ENCODE assay signal across 8 cellular contexts in genomic region chr2:143177081-143177786, GRCh38. TPM values are rescaled to one million over a fixed set of nuclear protein-coding genes. Genes with fewer than 3 reads are reported as not detected.
A peak's percentile ranks its signal among the peaks of the same experiment; 100 is the strongest.
DNase-seq lines count a peak whose midpoint lies in the region; ATAC-seq and TF ChIP-seq lines count a peak whose summit lies in the region.

No MANE protein-coding gene starts in this region.

- in situ Hi-C loops in KBM-7 (cut with MboI; ENCODE audit: low pct_unique_long_range_greater_than_20kb, low sequenced_read_pairs), result no loop called here

- peaks cover 68% of the 10 kb centered on the region for H3K4me1 Mint-ChIP-seq in CD8-positive, alpha-beta T cell (ENCODE audit: low read depth)
- peaks cover 3% of the 10 kb centered on the region for H3K4me1 Mint-ChIP-seq in glutamatergic neuron (ENCODE audit: low read depth, unreplicated experiment)

- H3K36me3 Mint-ChIP-seq in CD8-positive, alpha-beta T cell, result peaks cover 51% of the 10 kb centered on the region
- H3K36me3 Mint-ChIP-seq in glutamatergic neuron (ENCODE audit: unreplicated experiment), result peaks cover 9% of the 10 kb centered on the region

- intact Hi-C loops in CD8-positive, alpha-beta T cell (cut with DNase I, micrococcal nuclease), result no loop called here
- intact Hi-C loops in prostate gland (cut with DNase I), result no loop called here

- H3K27me3 ChIP-seq in CD8-positive, alpha-beta T cell (ENCODE audit: insufficient read depth, low read length), result no peaks in the 10 kb centered on the region
- no peaks in the 10 kb centered on the region for H3K27me3 ChIP-seq in prostate gland (replicated peaks; ENCODE audit: insufficient read depth)

- no peak for DNase-seq in CD8-positive, alpha-beta T cell
- DNase-seq in coronary artery (ENCODE audit: low spot score) (no peak), prostate gland (ENCODE audit: low spot score) (no peak), KBM-7 (no peak), glutamatergic neuron (no peak)
- no peak for DNase-seq in activated CD4-positive, alpha-beta T cell treated with anti-CD3 and anti-CD28 coated beads for 1 hour

- H3K9me3 ChIP-seq in CD8-positive, alpha-beta T cell (ENCODE audit: low read length), result no peaks in the 10 kb centered on the region
- H3K9me3 ChIP-seq in prostate gland, result no peaks in the 10 kb centered on the region

- peaks cover 8% of the 10 kb centered on the region for H3K9me3 Mint-ChIP-seq in CD8-positive, alpha-beta T cell
- H3K9me3 Mint-ChIP-seq in glutamatergic neuron (ENCODE audit: unreplicated experiment), result peaks cover 1% of the 10 kb centered on the region

- H3K27ac Mint-ChIP-seq in CD8-positive, alpha-beta T cell, result peak overlapping the region; percentile 100
- no peak overlapping the region for H3K27ac Mint-ChIP-seq in glutamatergic neuron (ENCODE audit: unreplicated experiment)

- peaks cover 35% of the 10 kb centered on the region for H3K4me1 ChIP-seq in CD8-positive, alpha-beta T cell (ENCODE audit: insufficient read depth, low read length)
- no peaks in the 10 kb centered on the region for H3K4me1 ChIP-seq in prostate gland (replicated peaks)

- H3K27ac ChIP-seq in CD8-positive, alpha-beta T cell (ENCODE audit: low read depth, low read length), result peak overlapping the region; percentile 48
- H3K27ac ChIP-seq in coronary artery (no peak overlapping the region), prostate gland (no peak overlapping the region)

- no peak for TF ChIP-seq POLR2A in prostate gland (IDR thresholded peaks at IDR 0.05)

- 62% methylated on average over 5 of the region's 5 CpGs for WGBS in prostate gland

- H3K27me3 Mint-ChIP-seq in CD8-positive, alpha-beta T cell (ENCODE audit: low read depth), result no peaks in the 10 kb centered on the region
- H3K27me3 Mint-ChIP-seq in glutamatergic neuron (ENCODE audit: unreplicated experiment), result peaks cover 2% of the 10 kb centered on the region

- H3K36me3 ChIP-seq in CD8-positive, alpha-beta T cell (ENCODE audit: insufficient read depth, low read length), result no peaks in the 10 kb centered on the region
- H3K36me3 ChIP-seq in prostate gland, result no peaks in the 10 kb centered on the region

- no peak for TF ChIP-seq CTCF in CD8-positive, alpha-beta T cell (IDR thresholded peaks at IDR 0.05)
- TF ChIP-seq CTCF in coronary artery (IDR thresholded peaks at IDR 0.05) (no peak), prostate gland (IDR thresholded peaks at IDR 0.05) (no peak), glutamatergic neuron (IDR thresholded peaks at IDR 0.05; ENCODE audit: partially characterized antibody, unreplicated experiment) (no peak)

- peak; percentile 67 for ATAC-seq in CD8-positive, alpha-beta T cell
- peak; percentile 92 for ATAC-seq in GM19372 (IDR thresholded peaks at IDR 0.05; ENCODE audit: low read depth, unreplicated experiment)
- peak; percentile 97 for ATAC-seq in HG03196 (IDR thresholded peaks at IDR 0.05; ENCODE audit: unreplicated experiment)

- peak overlapping the region; percentile 25 for H3K4me3 ChIP-seq in CD8-positive, alpha-beta T cell (ENCODE audit: low read depth, low read length)
- H3K4me3 ChIP-seq in coronary artery (peak overlapping the region; percentile 52), prostate gland (no peak overlapping the region)

- peak overlapping the region; percentile 86 for H3K4me3 Mint-ChIP-seq in CD8-positive, alpha-beta T cell
- no peak overlapping the region for H3K4me3 Mint-ChIP-seq in glutamatergic neuron (ENCODE audit: unreplicated experiment)

- POLR2A ChIA-PET in CD8-positive, alpha-beta T cell (lab: Charles Lee), result interaction anchor here (0.7 to 1.9 kb wide), 6 partner anchors 10 to 87 kb away, joined by 3 to 7 read pairs (median 4); partner anchors contain the start of gene ARHGAP15

- CTCF ChIA-PET in CD8-positive, alpha-beta T cell (lab: Charles Lee), result interaction anchor here (1.3 to 1.7 kb wide), 2 partner anchors 15 to 81 kb away, joined by 4 to 6 read pairs; no protein-coding TSS in a partner anchor

RNA-seq across cellular contexts. Expression of gene ARHGAP15, which starts 48.0 kb away (rescaled TPM):
- 100 to 1,000 TPM; 115 to 119 TPM for total RNA-seq in CD8-positive, alpha-beta T cell
- total RNA-seq in prostate gland (1 to 10 TPM in 1 of 2 donors, under 1 TPM in 1; 0.41 to 4.3 TPM), glutamatergic neuron (ENCODE audit: unreplicated experiment) (not detected)

Comparison
In these comparisons a context has a peak if more than half of its experiments do, and no peak if none do; other contexts are left out.
1. H3K4me3 ChIP-seq: peak in CD8-positive, alpha-beta T cell (single experiment) and coronary artery (single experiment); none in prostate gland (0 of 2).
2. RNA of gene ARHGAP15, which starts 48.0 kb away (total RNA-seq): 115 to 119 TPM in CD8-positive, alpha-beta T cell; 0.41 to 4.3 TPM in prostate gland and not detected in glutamatergic neuron (single experiment); every median in the first group is over 10 times any median in the second.
3. Peak in every context shown above with its lines, with median percentiles within 50 percentile points of each other: ATAC-seq.